ENCODE assay signal across 21 cellular contexts in the genomic region with DNA sequence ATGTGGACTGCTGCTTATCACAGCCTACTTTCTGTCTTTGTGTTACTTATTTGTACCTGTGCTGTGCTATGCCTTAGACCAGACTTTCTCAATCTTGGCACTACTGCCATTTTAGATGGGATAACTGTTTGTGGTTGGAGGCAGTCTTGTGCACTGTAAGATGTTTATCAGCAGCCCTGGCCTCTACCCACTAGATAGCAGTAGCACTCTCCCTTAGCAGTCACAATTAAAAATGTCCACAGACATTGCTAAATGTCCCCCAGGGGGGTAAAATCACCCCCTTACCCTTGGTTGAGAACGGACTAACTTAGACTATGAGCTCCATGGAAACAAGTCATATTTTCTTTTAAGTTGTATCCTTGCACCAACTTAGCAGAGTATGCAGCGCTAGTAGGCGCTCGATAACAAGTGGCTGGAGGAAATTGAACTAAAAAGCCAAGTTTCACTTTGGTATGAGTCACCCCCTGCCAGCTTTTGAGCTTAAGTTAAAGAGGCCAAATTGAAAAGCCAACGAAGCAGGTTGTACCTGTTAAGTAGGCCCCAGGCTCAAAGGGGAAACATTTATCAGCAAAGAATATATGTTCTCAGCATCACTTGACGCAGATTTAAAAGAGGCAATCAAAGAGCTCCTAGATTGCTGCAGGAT.
DNase-seq lines count a peak whose midpoint lies in the region; ATAC-seq and TF ChIP-seq lines count a peak whose summit lies in the region.
"Had no signal": no experiment of that assay in that cellular context is flagged by ENCODE, and none has a peak within 500 bp of the region (broad histone marks: within the 10 kb centered on the region; RNA-seq: fewer than 3 reads in every experiment).

No MANE protein-coding gene starts in this region.

- intact Hi-C loops in PC-3 (cut with micrococcal nuclease), result no loop called here
- intact Hi-C loops in heart right ventricle (cut with DNase I), result no loop called here

- H3K79me2 ChIP-seq in PC-3 (ENCODE audit: low read length), result no peaks in the 10 kb centered on the region
- H3K79me2 ChIP-seq in fibroblast of lung (ENCODE audit: control insufficient read depth, insufficient read depth, low read length), result no peaks in the 10 kb centered on the region

- BruUV-seq in PC-3 (replicated peaks; lab: Mats Ljungman, UMichigan), result no TSS peak

- H3K27me3 ChIP-seq in PC-3 (ENCODE audit: low read length), result peaks cover 15% of the 10 kb centered on the region; the same call in 1 of the 2 replicates
- no peaks in the 10 kb centered on the region for H3K27me3 ChIP-seq in fibroblast of lung (ENCODE audit: control insufficient read depth, insufficient read depth, low read length)
- peaks cover 0 to 4% (median 0%) of the 10 kb centered on the region in 7 donors for H3K27me3 ChIP-seq in heart right ventricle
- H3K27me3 ChIP-seq: SJCRH30, upper lobe of left lung had no signal

- H3K4me3 ChIP-seq in AG09309 (ENCODE audit: control insufficient read depth, low read depth, low read length) (no peak overlapping the region), PC-3 (ENCODE audit: low read length) (no peak overlapping the region), fibroblast of lung (replicated peaks in 1 of 4; ENCODE audit: control extremely low read depth in 1 of 4, insufficient read depth in 1 of 4, low read depth in 3 of 4, low read length in 4 of 4) (no peak overlapping the region), heart right ventricle (no peak overlapping the region)
- H3K4me3 ChIP-seq: coronary artery, psoas muscle, SJCRH30, upper lobe of left lung had no signal

- no peak for DNase-seq in AG09309 (ENCODE audit: low read depth)
- peak; percentile 63 for DNase-seq in PC-3
- DNase-seq in fibroblast of lung (ENCODE audit: low read depth in 2 of 2), result peak; percentile 30 to 40
- no peak for DNase-seq in ureter (ENCODE audit: low spot score)
- DNase-seq in heart right ventricle, result no peak
- DNase-seq in NCI-H146 (lab: John Stamatoyannopoulos, UW), result no peak
- DNase-seq: activated CD8-positive, alpha-beta T cell treated with anti-CD3 and anti-CD28 coated beads, Interleukin-2, amount 10 ng/mL, durations not matched to agents 7 days and 5 days; amniotic stem cell; CD8-positive, alpha-beta T cell; erythroblast; hypothalamus; naive B cell; NCI-H2107; psoas muscle; SJCRH30; T1000 had no signal

- H3K9me3 ChIP-seq in PC-3 (ENCODE audit: low read length), result no peaks in the 10 kb centered on the region
- H3K9me3 ChIP-seq in fibroblast of lung (ENCODE audit: control insufficient read depth, insufficient read depth, low read depth, low read length), result no peaks in the 10 kb centered on the region
- no peaks in the 10 kb centered on the region for H3K9me3 ChIP-seq in heart right ventricle
- H3K9me3 ChIP-seq: psoas muscle, SJCRH30, upper lobe of left lung had no signal

- no peaks in the 10 kb centered on the region for H3K9me2 ChIP-seq in PC-3 (replicated peaks; ENCODE audit: low read length)

- H3K4me1 ChIP-seq in PC-3 (ENCODE audit: insufficient read depth, low read length), result no peaks in the 10 kb centered on the region
- H3K4me1 ChIP-seq in fibroblast of lung (ENCODE audit: control insufficient read depth, extremely low read depth, insufficient read depth, low read length), result no peaks in the 10 kb centered on the region
- H3K4me1 ChIP-seq in heart right ventricle, result peaks cover 0 to 12% (median 10%) of the 10 kb centered on the region in 9 donors
- H3K4me1 ChIP-seq: psoas muscle, upper lobe of left lung had no signal

- WGBS in heart right ventricle, 2 donors, result 76 to 85% methylated on average over 6 of the region's 6 CpGs

- H3K9ac ChIP-seq in PC-3 (ENCODE audit: low read length) (no peak overlapping the region), fibroblast of lung (ENCODE audit: insufficient read depth, low read length) (no peak overlapping the region)

- H3F3A ChIP-seq in PC-3 (ENCODE audit: low read length, unreplicated experiment), result no peaks in the 10 kb centered on the region

- H3K4me2 ChIP-seq in PC-3 (ENCODE audit: low read length) (no peak overlapping the region), fibroblast of lung (ENCODE audit: extremely low read depth, insufficient read depth, low read length) (no peak overlapping the region)

- H2AFZ ChIP-seq in PC-3 (ENCODE audit: low read length) (no peak overlapping the region), fibroblast of lung (ENCODE audit: low read length) (no peak overlapping the region)

- H4K20me1 ChIP-seq in PC-3 (ENCODE audit: low read length) (no peaks in the 10 kb centered on the region), fibroblast of lung (ENCODE audit: control insufficient read depth, extremely low read depth, insufficient read depth, low read length) (no peaks in the 10 kb centered on the region)

- H3K36me3 ChIP-seq in PC-3 (ENCODE audit: low read depth, low read length) (no peaks in the 10 kb centered on the region), fibroblast of lung (ENCODE audit: control insufficient read depth, insufficient read depth, low read length) (no peaks in the 10 kb centered on the region), heart right ventricle (no peaks in the 10 kb centered on the region)
- H3K36me3 ChIP-seq: SJCRH30, upper lobe of left lung had no signal

- CTCF ChIA-PET in PC-3 (lab: Charles Lee), result no interaction called here

- ATAC-seq in HG02759 (IDR thresholded peaks at IDR 0.05; ENCODE audit: unreplicated experiment), result peak; percentile 48
- no peak for ATAC-seq in PC-3
- ATAC-seq in GM19467 (IDR thresholded peaks at IDR 0.05; ENCODE audit: unreplicated experiment), result no peak
- ATAC-seq in heart right ventricle, result no peak
- ATAC-seq: activated CD8-positive, alpha-beta T cell treated with anti-CD3 and anti-CD28 coated beads, Interleukin-2, amount 10 ng/mL, durations not matched to agents 7 days and 5 days; activated T-helper 17 cell treated with anti-CD3 and anti-CD28 coated beads, Interleukin-2, amount 50 U/mL, for 72 hours; CD8-positive, alpha-beta T cell; psoas muscle had no signal

- POLR2A ChIA-PET in PC-3 (lab: Charles Lee; ENCODE audit: unreplicated experiment), result interaction anchor here (0.5 kb wide), 1 partner anchor 58 kb away, joined by 3 read pairs; no protein-coding TSS in a partner anchor

- peak; percentile 10 for TF ChIP-seq CTCF in AG09309 (IDR thresholded peaks at IDR 0.05; ENCODE audit: control insufficient read depth, insufficient read depth, low read depth, low read length, missing control alignments)
- peak; percentile 29; the same call in 1 of the 2 replicates for TF ChIP-seq CTCF in PC-3 (conservative IDR thresholded peaks at IDR 0.05; ENCODE audit: low read depth, low read length)
- TF ChIP-seq CTCF in fibroblast of lung (conservative IDR thresholded peaks at IDR 0.05 in 1 of 2, IDR thresholded peaks at IDR 0.05 in 1 of 2; ENCODE audit: low read depth in 1 of 2, low read length in 2 of 2), result peak in 1 of 2 donors; percentile 2
- TF ChIP-seq CTCF in heart right ventricle (IDR thresholded peaks at IDR 0.05), result no peak

- no peak overlapping the region for H3K27ac ChIP-seq in PC-3 (ENCODE audit: low read length)
- H3K27ac ChIP-seq in fibroblast of lung (ENCODE audit: insufficient read depth, low read length), result no peak overlapping the region
- H3K27ac ChIP-seq in heart right ventricle, result no peak overlapping the region
- H3K27ac ChIP-seq: coronary artery, psoas muscle, SJCRH30, upper lobe of left lung had no signal

Comparison
In these comparisons a context has a peak if more than half of its experiments do, and no peak if none do; other contexts are left out.
1. DNase-seq: peak in PC-3 (single experiment) and fibroblast of lung (2 of 2); none in AG09309 (single experiment), ureter (single experiment), heart right ventricle (0 of 2) and NCI-H146 (single experiment).
2. CTCF ChIP-seq: peak in AG09309 (single experiment) and PC-3 (single experiment); none in heart right ventricle (0 of 9).